In genomic region chr1:171740987-171741871, GRCh38 we compare ENCODE assay signal across 8 cellular contexts. TPM values are rescaled to one million over a fixed set of nuclear protein-coding genes. Genes with fewer than 3 reads are reported as not detected.
DNase-seq lines count a peak whose midpoint lies in the region; ATAC-seq, FAIRE-seq and TF ChIP-seq lines count a peak whose summit lies in the region.

No MANE protein-coding gene starts in this region.

- POLR2A ChIA-PET in activated CD4-positive, alpha-beta T cell treated with anti-CD3 and anti-CD28 coated beads, Interleukin-2, amount 10 ng/mL, durations not matched to agents 7 days and 5 days (lab: Charles Lee), result interaction anchor here (0.5 kb wide), 1 partner anchor 21 kb away, joined by 3 read pairs; no protein-coding TSS in a partner anchor

- TF ChIP-seq POLR2A in GM12892 (IDR thresholded peaks at IDR 0.05; ENCODE audit: low read depth, low read length), result no peak

- H3K4me3 Mint-ChIP-seq in activated CD4-positive, alpha-beta T cell treated with anti-CD3 and anti-CD28 coated beads, Interleukin-2, amount 10 ng/mL, durations not matched to agents 7 days and 5 days, result peak overlapping the region; percentile 98
- H3K4me3 Mint-ChIP-seq in memory B cell, result peak overlapping the region; percentile 99
- H3K4me3 Mint-ChIP-seq in stimulated activated effector memory CD8-positive, alpha-beta T cell treated with anti-CD3 and anti-CD28 coated beads, Interleukin-12 subunit alpha, Interleukin-12 subunit beta, amount 100 ng/mL, for 72 hours, result peak overlapping the region; percentile 94

- no peak for DNase-seq in GM12892 (ENCODE audit: insufficient read length)
- DNase-seq in NCI-H524 (lab: John Stamatoyannopoulos, UW), result peak; percentile 22 to 63
- peak; percentile 58 for DNase-seq in activated CD4-positive, alpha-beta T cell treated with anti-CD3 and anti-CD28 coated beads, Interleukin-2, amount 10 ng/mL, durations not matched to agents 7 days and 5 days
- DNase-seq in effector CD4-positive, alpha-beta T cell, result peak; percentile 20
- DNase-seq in memory B cell (ENCODE audit: low spot score in 2 of 2), result no peak
- peak; percentile 12 to 72 for DNase-seq in stimulated activated effector memory CD8-positive, alpha-beta T cell treated with anti-CD3 and anti-CD28 coated beads, Interleukin-12 subunit alpha, Interleukin-12 subunit beta, amount 100 ng/mL, for 72 hours (ENCODE audit: low spot score in 2 of 2)

- H3K27me3 Mint-ChIP-seq in activated CD4-positive, alpha-beta T cell treated with anti-CD3 and anti-CD28 coated beads, Interleukin-2, amount 10 ng/mL, durations not matched to agents 7 days and 5 days, result no peaks in the 10 kb centered on the region
- no peaks in the 10 kb centered on the region for H3K27me3 Mint-ChIP-seq in memory B cell

- peaks cover 23% of the 10 kb centered on the region for H3K36me3 Mint-ChIP-seq in activated CD4-positive, alpha-beta T cell treated with anti-CD3 and anti-CD28 coated beads, Interleukin-2, amount 10 ng/mL, durations not matched to agents 7 days and 5 days (ENCODE audit: low read depth)
- peaks cover 7% of the 10 kb centered on the region for H3K36me3 Mint-ChIP-seq in memory B cell
- peaks cover 34% of the 10 kb centered on the region for H3K36me3 Mint-ChIP-seq in stimulated activated effector memory CD8-positive, alpha-beta T cell treated with anti-CD3 and anti-CD28 coated beads, Interleukin-12 subunit alpha, Interleukin-12 subunit beta, amount 100 ng/mL, for 72 hours

- FAIRE-seq in GM12892 (lab: Jason Lieb, UNC), result peak; percentile 74

- peak; percentile 32 for ATAC-seq in HG02884 (IDR thresholded peaks at IDR 0.05; ENCODE audit: unreplicated experiment)
- no peak for ATAC-seq in memory B cell (ENCODE audit: low read depth)
- peak; percentile 61 for ATAC-seq in stimulated activated effector memory CD8-positive, alpha-beta T cell treated with anti-CD3 and anti-CD28 coated beads, Interleukin-12 subunit alpha, Interleukin-12 subunit beta, amount 100 ng/mL, for 72 hours
- ATAC-seq in GM18870 (IDR thresholded peaks at IDR 0.05; ENCODE audit: unreplicated experiment), result no peak

- CTCF ChIA-PET in activated CD4-positive, alpha-beta T cell treated with anti-CD3 and anti-CD28 coated beads, Interleukin-2, amount 10 ng/mL, durations not matched to agents 7 days and 5 days (lab: Charles Lee), result interaction anchor here (0.7 to 1.6 kb wide), 7 partner anchors 11 to 101 kb away, joined by 3 to 5 read pairs (median 4); partner anchors contain the start of gene METTL13

- H3K4me1 Mint-ChIP-seq in activated CD4-positive, alpha-beta T cell treated with anti-CD3 and anti-CD28 coated beads, Interleukin-2, amount 10 ng/mL, durations not matched to agents 7 days and 5 days, result peaks cover 52% of the 10 kb centered on the region
- peaks cover 17% of the 10 kb centered on the region for H3K4me1 Mint-ChIP-seq in memory B cell
- H3K4me1 Mint-ChIP-seq in stimulated activated effector memory CD8-positive, alpha-beta T cell treated with anti-CD3 and anti-CD28 coated beads, Interleukin-12 subunit alpha, Interleukin-12 subunit beta, amount 100 ng/mL, for 72 hours, result peaks cover 40% of the 10 kb centered on the region

- peak overlapping the region; percentile 99 for H3K27ac Mint-ChIP-seq in activated CD4-positive, alpha-beta T cell treated with anti-CD3 and anti-CD28 coated beads, Interleukin-2, amount 10 ng/mL, durations not matched to agents 7 days and 5 days
- peak overlapping the region; percentile 97 for H3K27ac Mint-ChIP-seq in memory B cell
- peak overlapping the region; percentile 99 for H3K27ac Mint-ChIP-seq in stimulated activated effector memory CD8-positive, alpha-beta T cell treated with anti-CD3 and anti-CD28 coated beads, Interleukin-12 subunit alpha, Interleukin-12 subunit beta, amount 100 ng/mL, for 72 hours

- no peaks in the 10 kb centered on the region for H3K9me3 Mint-ChIP-seq in activated CD4-positive, alpha-beta T cell treated with anti-CD3 and anti-CD28 coated beads, Interleukin-2, amount 10 ng/mL, durations not matched to agents 7 days and 5 days
- no peaks in the 10 kb centered on the region for H3K9me3 Mint-ChIP-seq in memory B cell
- H3K9me3 Mint-ChIP-seq in stimulated activated effector memory CD8-positive, alpha-beta T cell treated with anti-CD3 and anti-CD28 coated beads, Interleukin-12 subunit alpha, Interleukin-12 subunit beta, amount 100 ng/mL, for 72 hours, result no peaks in the 10 kb centered on the region

RNA-seq across cellular contexts. Expression of gene VAMP4, which starts 0.6 kb away (rescaled TPM):
- 6.6 TPM for polyA plus RNA-seq in GM12892 (2012; ENCODE audit: missing spikeins)
- 10 to 100 TPM; 14.7 to 16.1 TPM for total RNA-seq in activated CD4-positive, alpha-beta T cell treated with anti-CD3 and anti-CD28 coated beads, Interleukin-2, amount 10 ng/mL, durations not matched to agents 7 days and 5 days

RNA-seq across cellular contexts. Expression of gene METTL13, which starts 40.2 kb away (rescaled TPM):
- polyA plus RNA-seq in GM12892 (2012; ENCODE audit: missing spikeins), result 21.3 TPM
- 10 to 100 TPM; 40.0 to 40.5 TPM for total RNA-seq in activated CD4-positive, alpha-beta T cell treated with anti-CD3 and anti-CD28 coated beads, Interleukin-2, amount 10 ng/mL, durations not matched to agents 7 days and 5 days

Comparison
In these comparisons a context has a peak if more than half of its experiments do, and no peak if none do; other contexts are left out.
1. DNase-seq: peak in NCI-H524 (2 of 2), activated CD4-positive, alpha-beta T cell treated with anti-CD3 and anti-CD28 coated beads, Interleukin-2, amount 10 ng/mL, durations not matched to agents 7 days and 5 days (single experiment), effector CD4-positive, alpha-beta T cell (single experiment) and stimulated activated effector memory CD8-positive, alpha-beta T cell treated with anti-CD3 and anti-CD28 coated beads, Interleukin-12 subunit alpha, Interleukin-12 subunit beta, amount 100 ng/mL, for 72 hours (2 of 2); none in GM12892 (single experiment) and memory B cell (0 of 2).
2. ATAC-seq: peak in HG02884 (single experiment) and stimulated activated effector memory CD8-positive, alpha-beta T cell treated with anti-CD3 and anti-CD28 coated beads, Interleukin-12 subunit alpha, Interleukin-12 subunit beta, amount 100 ng/mL, for 72 hours (single experiment); none in memory B cell (single experiment) and GM18870 (single experiment).
3. Peak in every context shown above with its lines, with median percentiles within 50 percentile points of each other: H3K27ac Mint-ChIP-seq and H3K4me3 Mint-ChIP-seq.